In the genomic region with DNA sequence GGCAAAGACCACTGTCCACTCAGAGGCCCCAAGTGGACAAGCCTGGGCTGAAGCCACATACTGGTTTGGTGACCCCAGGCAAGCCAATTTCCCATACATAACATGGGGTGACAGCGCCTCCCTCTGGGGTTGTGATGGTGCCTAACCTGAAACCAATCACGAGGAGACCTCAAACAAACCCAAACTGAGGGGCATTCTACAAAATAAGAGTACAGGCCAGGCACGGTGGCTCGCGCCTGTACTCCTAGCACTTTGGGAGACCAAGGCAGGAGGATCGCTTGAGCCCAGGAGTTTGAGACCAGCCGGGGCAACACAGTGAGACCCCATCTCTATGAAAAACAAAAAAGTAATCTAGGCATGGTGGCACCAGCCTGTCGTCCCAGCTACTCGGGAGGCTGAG, we compare ENCODE assay signal across 17 cellular contexts. TPM values are rescaled to one million over a fixed set of nuclear protein-coding genes. Genes with fewer than 3 reads are reported as not detected.
DNase-seq lines count a peak whose midpoint lies in the region; ATAC-seq and TF ChIP-seq lines count a peak whose summit lies in the region.
"Had no signal": no experiment of that assay in that cellular context is flagged by ENCODE, and none has a peak within 500 bp of the region (broad histone marks: within the 10 kb centered on the region; RNA-seq: fewer than 3 reads in every experiment).

No MANE protein-coding gene starts in this region.

- intact Hi-C loops in Right ventricle myocardium inferior (cut with DNase I) (no loop called here), left ventricle myocardium superior (cut with micrococcal nuclease) (no loop called here), spleen (cut with DNase I; ENCODE audit: low total_unique reads) (no loop called here)

- H3K27ac ChIP-seq in spleen, result peak overlapping the region in 4 of 8 donors; percentile 75 to 92 (median 85)
- H3K27ac ChIP-seq: body of pancreas, dorsolateral prefrontal cortex, prostate gland had no signal

- H3K9me3 ChIP-seq in spleen, result peaks cover 0 to under 1% (median 0%) of the 10 kb centered on the region in 8 donors
- H3K9me3 ChIP-seq: body of pancreas, MG63, prostate gland had no signal

- DNase-seq in Right ventricle myocardium inferior (ENCODE audit: missing footprints) (peak; percentile 37), left ventricle myocardium superior (no peak), NB4 (ENCODE audit: low read depth) (no peak), choroid plexus epithelial cell (ENCODE audit: low read depth) (no peak), spleen (no peak), inferior parietal cortex (ENCODE audit: extremely low spot score) (no peak), NCI-H526 (lab: John Stamatoyannopoulos, UW) (no peak)
- DNase-seq: activated CD8-positive, alpha-beta memory T cell treated with anti-CD3 and anti-CD28 coated beads, Interleukin-2, amount 10 ng/mL, durations not matched to agents 7 days and 5 days; activated naive CD4-positive, alpha-beta T cell treated with anti-CD3 and anti-CD28 coated beads for 36 hours; body of pancreas; dorsolateral prefrontal cortex; MG63; NCI-H1930; NCI-H524 treated with DMSO at 0.1 percent for 48 hours had no signal

- no peak for TF ChIP-seq POLR2A in NB4 (IDR thresholded peaks at IDR 0.05; ENCODE audit: extremely low read depth, insufficient read length)
- no peak for TF ChIP-seq POLR2A in spleen (IDR thresholded peaks at IDR 0.05)

- no peak for ATAC-seq in Right ventricle myocardium inferior
- ATAC-seq in left ventricle myocardium superior, result no peak
- ATAC-seq in GM18873 (IDR thresholded peaks at IDR 0.05; ENCODE audit: low FRiP score, unreplicated experiment), result no peak
- ATAC-seq: activated CD8-positive, alpha-beta memory T cell treated with anti-CD3 and anti-CD28 coated beads, Interleukin-2, amount 10 ng/mL, durations not matched to agents 7 days and 5 days; body of pancreas; left lobe of liver had no signal

- H3K27me3 ChIP-seq in spleen (replicated peaks in 1 of 7), result peaks cover 0 to 44% (median 14%) of the 10 kb centered on the region in 7 donors
- H3K27me3 ChIP-seq: MG63 had no signal

- 79 to 87% (median 86%) methylated on average over 9 of the region's 9 CpGs for WGBS in spleen, 5 donors

- TF ChIP-seq CTCF in NB4 (IDR thresholded peaks at IDR 0.05; ENCODE audit: low read depth, low read length), result peak; percentile 10
- TF ChIP-seq CTCF in choroid plexus epithelial cell (conservative IDR thresholded peaks at IDR 0.05; ENCODE audit: low read depth, low read length), result peak; percentile 15
- no peak for TF ChIP-seq CTCF in spleen (IDR thresholded peaks at IDR 0.05 in 8 of 11, conservative IDR thresholded peaks at IDR 0.05 in 3 of 11)

- H3K36me3 ChIP-seq in spleen, result peaks cover 0 to 41% (median 16%) of the 10 kb centered on the region in 6 donors
- H3K36me3 ChIP-seq: MG63, prostate gland had no signal

- peaks cover 10 to 93% (median 66%) of the 10 kb centered on the region in 6 donors for H3K4me1 ChIP-seq in spleen
- H3K4me1 ChIP-seq: prostate gland had no signal

- no peak overlapping the region for H3K4me3 ChIP-seq in NB4 (ENCODE audit: low read depth, low read length)
- no peak overlapping the region for H3K4me3 ChIP-seq in choroid plexus epithelial cell (ENCODE audit: low read depth, low read length)
- peak overlapping the region in 5 of 8 donors; percentile 16 to 85 (median 72) for H3K4me3 ChIP-seq in spleen
- H3K4me3 ChIP-seq: body of pancreas, dorsolateral prefrontal cortex, MG63, prostate gland had no signal

RNA-seq across cellular contexts. Expression of a gene that starts 3.6 kb away (rescaled TPM):
- total RNA-seq in Right ventricle myocardium inferior (19.4 TPM), left ventricle myocardium superior (16.4 TPM), spleen (100 to 1,000 TPM in 6 of 7 donors, 10 to 100 TPM in 1; 62.5 to 185 (median 143) TPM)
- polyA plus RNA-seq in spleen, result 100 to 1,000 TPM; 276 to 313 (median 280) TPM
- total RNA-seq: left lobe of liver had no signal

RNA-seq across cellular contexts. Expression of a gene that starts 23.7 kb away (rescaled TPM):
- 65.5 TPM for total RNA-seq in Right ventricle myocardium inferior
- total RNA-seq in left ventricle myocardium superior, result 63.4 TPM
- 10 to 100 TPM in 5 of 7 donors, 1 to 10 TPM in 2; 6.0 to 28.8 (median 20.0) TPM for total RNA-seq in spleen
- polyA plus RNA-seq in spleen, result 10 to 100 TPM; 49.1 to 85.3 (median 67.9) TPM

RNA-seq across cellular contexts. Expression of a gene that starts 24.0 kb away (rescaled TPM):
- 157 TPM for total RNA-seq in Right ventricle myocardium inferior
- total RNA-seq in left ventricle myocardium superior, result 167 TPM
- 10 to 100 TPM; 32.9 to 57.1 (median 53.5) TPM for total RNA-seq in spleen
- polyA plus RNA-seq in spleen, result 10 to 100 TPM; 35.2 to 65.7 (median 47.9) TPM

RNA-seq across cellular contexts. Expression of a gene that starts 31.4 kb away (rescaled TPM):
- 0.22 TPM for total RNA-seq in Right ventricle myocardium inferior
- total RNA-seq in left ventricle myocardium superior, result 0.45 TPM
- total RNA-seq in spleen, result 1 to 10 TPM; 1.5 to 4.7 (median 2.6) TPM
- polyA plus RNA-seq in spleen, result 1 to 10 TPM in 2 of 3 donors, under 1 TPM in 1; 0.74 to 2.5 (median 1.8) TPM
- total RNA-seq: body of pancreas had no signal

RNA-seq across cellular contexts. Expression of a gene that starts 55.8 kb away (rescaled TPM):
- total RNA-seq in Right ventricle myocardium inferior, result 6.6 TPM
- 7.1 TPM for total RNA-seq in left ventricle myocardium superior
- 10 to 100 TPM; 11.8 to 42.5 (median 16.5) TPM for total RNA-seq in spleen
- 1 to 10 TPM; 5.7 to 8.9 (median 5.7) TPM for polyA plus RNA-seq in spleen

Comparison
In these comparisons a context has a peak if more than half of its experiments do, and no peak if none do; other contexts are left out.
1. H3K4me3 ChIP-seq: peak in spleen (5 of 8); none in NB4 (single experiment) and choroid plexus epithelial cell (single experiment).
2. CTCF ChIP-seq: peak in NB4 (single experiment) and choroid plexus epithelial cell (single experiment); none in spleen (0 of 11).